In the genomic region with DNA sequence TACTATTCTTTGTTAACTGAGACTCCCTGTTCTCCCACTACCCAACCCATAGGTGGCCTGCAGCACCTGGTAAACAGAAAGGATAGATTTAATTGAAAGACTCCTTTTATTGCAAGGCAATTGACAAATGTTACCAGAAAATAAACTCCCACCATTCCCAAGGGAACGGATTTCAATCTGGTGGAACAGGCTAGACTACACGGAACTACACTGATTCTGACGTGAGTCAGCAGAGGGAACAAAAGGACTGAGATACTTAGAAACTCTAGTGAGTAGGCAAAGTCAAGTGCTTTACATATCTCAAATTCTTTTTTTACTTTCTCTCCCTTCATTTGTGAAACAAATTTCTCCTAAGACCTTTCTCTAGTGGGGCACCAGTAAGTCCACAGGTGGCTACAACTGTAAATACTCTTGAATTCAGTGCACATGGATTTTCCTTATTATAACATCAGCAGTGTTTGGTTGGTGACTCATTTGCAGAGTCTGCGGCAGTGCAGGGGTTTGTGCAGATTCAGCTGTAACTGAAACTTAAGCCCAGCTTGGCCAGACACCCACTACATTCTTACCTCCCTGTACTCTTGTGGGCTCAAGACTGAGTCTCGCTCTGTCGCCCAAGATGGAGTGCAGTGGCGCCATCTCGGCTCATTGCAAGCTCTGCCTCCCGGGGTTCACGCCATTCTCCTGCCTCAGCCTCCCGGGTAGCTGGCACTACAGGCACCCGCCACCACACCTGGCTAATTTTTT, we compare ENCODE assay signal across 8 cellular contexts. TPM values are rescaled to one million over a fixed set of nuclear protein-coding genes. Genes with fewer than 3 reads are reported as not detected.
DNase-seq lines count a peak whose midpoint lies in the region; ATAC-seq, FAIRE-seq and TF ChIP-seq lines count a peak whose summit lies in the region.

No MANE protein-coding gene starts in this region.

- H3K14ac ChIP-seq in H1 (ENCODE audit: insufficient read length), result no peak overlapping the region

- no peak overlapping the region for H2AFZ ChIP-seq in H1 (ENCODE audit: low read length)

- TF ChIP-seq CTCF in H1 (IDR thresholded peaks at IDR 0.05; ENCODE audit: control extremely low read depth in 1 of 3, insufficient read depth in 1 of 3, low read depth in 1 of 3, low read length in 3 of 3), result peak in 1 of 3 experiments; percentile 8; a peak in 1 of 4 replicates
- no peak for TF ChIP-seq CTCF in esophagus muscularis mucosa (IDR thresholded peaks at IDR 0.05)

- TF ChIP-seq POLR2A in H1 (IDR thresholded peaks at IDR 0.05; ENCODE audit: control extremely low read depth in 1 of 2, low read depth in 2 of 2, low read length in 2 of 2) (no peak), esophagus muscularis mucosa (IDR thresholded peaks at IDR 0.05; ENCODE audit: low read depth) (no peak)

- FAIRE-seq in H1 (lab: Jason Lieb, UNC), result no peak

- H3K9me3 ChIP-seq in H1 (ENCODE audit: insufficient read depth in 2 of 2, low read depth in 1 of 2, low read length in 1 of 2), result no peaks in the 10 kb centered on the region
- no peaks in the 10 kb centered on the region for H3K9me3 ChIP-seq in esophagus muscularis mucosa

- H3K27me3 Mint-ChIP-seq in activated naive CD4-positive, alpha-beta T cell treated with anti-CD3 and anti-CD28 coated beads, Interleukin-2, amount 10 ng/mL, durations not matched to agents 7 days and 5 days, result no peaks in the 10 kb centered on the region

- peak overlapping the region; percentile 78; the same call in 1 of the 2 replicates for H3K18ac ChIP-seq in H1 (ENCODE audit: extremely low read depth, low read length)

- TF ChIP-seq RAD21 in H1 (IDR thresholded peaks at IDR 0.05 in 1 of 2, conservative IDR thresholded peaks at IDR 0.05 in 1 of 2; ENCODE audit: low read depth in 2 of 2, low read length in 2 of 2), result peak; percentile 25 to 41

- ATAC-seq in activated naive CD4-positive, alpha-beta T cell treated with anti-CD3 and anti-CD28 coated beads, Interleukin-2, amount 50 U/mL, for 72 hours, result peak; percentile 41 to 72
- peak; percentile 98 for ATAC-seq in HG02852 (IDR thresholded peaks at IDR 0.05; ENCODE audit: unreplicated experiment)
- peak; percentile 97 for ATAC-seq in stimulated activated effector memory CD8-positive, alpha-beta T cell treated with anti-CD3 and anti-CD28 coated beads, Interleukin-12 subunit alpha, Interleukin-12 subunit beta, amount 100 ng/mL, for 72 hours

- H3K36me3 ChIP-seq in H1 (ENCODE audit: control insufficient read depth in 2 of 4, insufficient read depth in 4 of 4, low read length in 3 of 4), result no peaks in the 10 kb centered on the region
- H3K36me3 ChIP-seq in esophagus muscularis mucosa, result no peaks in the 10 kb centered on the region

- H3K79me1 ChIP-seq in H1 (ENCODE audit: low read depth, low read length), result no peaks in the 10 kb centered on the region

- H3K4me1 ChIP-seq in H1 (replicated peaks in 1 of 4; ENCODE audit: control insufficient read depth in 3 of 4, insufficient read depth in 4 of 4, low read length in 3 of 4) (peaks cover 0 to 7% (median 6%) of the 10 kb centered on the region in 4 experiments; a peak in 4 of 7 replicates), esophagus muscularis mucosa (peaks cover 0 to 17% (median 6%) of the 10 kb centered on the region in 4 donors)

- H3K9ac ChIP-seq in H1 (replicated peaks in 1 of 4; ENCODE audit: extremely low read depth in 1 of 4, low read depth in 3 of 4, low read length in 3 of 4), result no peak overlapping the region

- H2BK12ac ChIP-seq in H1 (ENCODE audit: low read depth, low read length), result peak overlapping the region; percentile 93

- no peak overlapping the region for H2BK120ac ChIP-seq in H1 (replicated peaks; ENCODE audit: low read depth, low read length)

- H4K5ac ChIP-seq in H1 (ENCODE audit: insufficient read length, low read depth, low read length), result no peak overlapping the region

- CTCF ChIA-PET in activated naive CD4-positive, alpha-beta T cell treated with anti-CD3 and anti-CD28 coated beads, Interleukin-2, amount 10 ng/mL, durations not matched to agents 7 days and 5 days (lab: Charles Lee), result no interaction called here
- CTCF ChIA-PET in H1 (lab: Charles Lee; ENCODE audit: partially characterized antibody), result interaction anchor here (1.0 to 1.6 kb wide), 5 partner anchors 10 to 91 kb away, joined by 3 to 5 read pairs (median 4); no protein-coding TSS in a partner anchor

- H2BK15ac ChIP-seq in H1 (ENCODE audit: low read length), result no peak overlapping the region; the same call in 1 of the 2 replicates

- H3K27me3 ChIP-seq in H1 (replicated peaks in 1 of 4; ENCODE audit: control insufficient read depth in 3 of 4, extremely low read depth in 1 of 4, insufficient read depth in 3 of 4, low read length in 3 of 4), result no peaks in the 10 kb centered on the region
- no peaks in the 10 kb centered on the region for H3K27me3 ChIP-seq in esophagus muscularis mucosa

- H3K27ac ChIP-seq in H1 (ENCODE audit: low read depth, low read length) (no peak overlapping the region), esophagus muscularis mucosa (replicated peaks in 1 of 4) (no peak overlapping the region)

- intact Hi-C loops in esophagus muscularis mucosa (cut with DNase I), result no loop called here

- H3K23me2 ChIP-seq in H1 (ENCODE audit: low read depth, low read length), result no peaks in the 10 kb centered on the region; the same call in 1 of the 2 replicates

- H4K8ac ChIP-seq in H1 (ENCODE audit: extremely low read depth, insufficient read depth, low read length), result no peak overlapping the region

- H3K4me2 ChIP-seq in H1 (ENCODE audit: insufficient read depth in 1 of 2, low read depth in 2 of 2, low read length in 2 of 2), result no peak overlapping the region; a peak in 1 of 4 replicates

- H2AK5ac ChIP-seq in H1 (ENCODE audit: low read depth, low read length), result no peak overlapping the region

- peaks cover 0 to 10% of the 10 kb centered on the region in 2 donors for H3K9me3 Mint-ChIP-seq in activated naive CD4-positive, alpha-beta T cell treated with anti-CD3 and anti-CD28 coated beads, Interleukin-2, amount 50 U/mL, for 72 hours
- H3K9me3 Mint-ChIP-seq in activated naive CD4-positive, alpha-beta T cell treated with anti-CD3 and anti-CD28 coated beads, Interleukin-2, amount 10 ng/mL, durations not matched to agents 7 days and 5 days, result no peaks in the 10 kb centered on the region
- H3K9me3 Mint-ChIP-seq in stimulated activated effector memory CD8-positive, alpha-beta T cell treated with anti-CD3 and anti-CD28 coated beads, Interleukin-12 subunit alpha, Interleukin-12 subunit beta, amount 100 ng/mL, for 72 hours, result no peaks in the 10 kb centered on the region

- peak overlapping the region; percentile 72; the same call in 1 of the 2 replicates for H2BK5ac ChIP-seq in H1 (ENCODE audit: low read depth, low read length)

- peak overlapping the region; percentile 57 for H4K91ac ChIP-seq in H1 (replicated peaks; ENCODE audit: insufficient read length, low read length)

- no peak for DNase-seq in activated naive CD4-positive, alpha-beta T cell treated with anti-CD3 and anti-CD28 coated beads, Interleukin-2, amount 50 U/mL, for 72 hours (ENCODE audit: low spot score in 2 of 2)
- no peak for DNase-seq in activated naive CD4-positive, alpha-beta T cell treated with anti-CD3 and anti-CD28 coated beads, Interleukin-2, amount 10 ng/mL, durations not matched to agents 7 days and 5 days
- DNase-seq in NCI-H2107 treated with DMSO at 0.1 percent for 48 hours (lab: John Stamatoyannopoulos, UW; ENCODE audit: unreplicated experiment) (peak; percentile 64), H1 (ENCODE audit: low read depth in 1 of 2, low spot score in 2 of 2) (no peak), esophagus muscularis mucosa (ENCODE audit: extremely low spot score) (no peak), NOMO-1 (lab: John Stamatoyannopoulos, UW; ENCODE audit: unreplicated experiment in 2 of 2) (no peak)
- peak in 1 of 2 donors; percentile 66 for DNase-seq in stimulated activated effector memory CD8-positive, alpha-beta T cell treated with anti-CD3 and anti-CD28 coated beads, Interleukin-12 subunit alpha, Interleukin-12 subunit beta, amount 100 ng/mL, for 72 hours (ENCODE audit: low spot score in 2 of 2)

- 85% methylated on average over 12 of the region's 12 CpGs; no CpG with 5 or more reads in 1 of the 2 experiments for WGBS in H1 (ENCODE audit: extremely low coverage in 1 of 2, insufficient coverage in 1 of 2, insufficient read length in 1 of 2, insufficient replicate concordance in 2 of 2, low coverage in 1 of 2, low lambda C conversion rate in 2 of 2, missing lambda C conversion rate in 1 of 2), 2 experiments
- 93% methylated on average over 12 of the region's 12 CpGs for WGBS in esophagus muscularis mucosa

- TF ChIP-seq EP300 in H1 (IDR thresholded peaks at IDR 0.05; ENCODE audit: borderline replicate concordance in 1 of 2, low read depth in 2 of 2, low read length in 2 of 2) (no peak), esophagus muscularis mucosa (IDR thresholded peaks at IDR 0.05) (no peak)

- H4K20me1 ChIP-seq in H1 (replicated peaks in 1 of 2; ENCODE audit: control insufficient read depth in 1 of 2, insufficient read depth in 2 of 2, low read length in 2 of 2), result no peaks in the 10 kb centered on the region

- H3K79me2 ChIP-seq in H1 (ENCODE audit: control insufficient read depth in 1 of 2, insufficient read depth in 2 of 2, low read length in 2 of 2), result no peaks in the 10 kb centered on the region

- peaks cover 0 to 8% of the 10 kb centered on the region in 2 donors for H3K36me3 Mint-ChIP-seq in activated naive CD4-positive, alpha-beta T cell treated with anti-CD3 and anti-CD28 coated beads, Interleukin-2, amount 50 U/mL, for 72 hours
- H3K36me3 Mint-ChIP-seq in activated naive CD4-positive, alpha-beta T cell treated with anti-CD3 and anti-CD28 coated beads, Interleukin-2, amount 10 ng/mL, durations not matched to agents 7 days and 5 days, result peaks cover 12% of the 10 kb centered on the region
- no peaks in the 10 kb centered on the region for H3K36me3 Mint-ChIP-seq in stimulated activated effector memory CD8-positive, alpha-beta T cell treated with anti-CD3 and anti-CD28 coated beads, Interleukin-12 subunit alpha, Interleukin-12 subunit beta, amount 100 ng/mL, for 72 hours

- H3K27ac Mint-ChIP-seq in activated naive CD4-positive, alpha-beta T cell treated with anti-CD3 and anti-CD28 coated beads, Interleukin-2, amount 50 U/mL, for 72 hours, result peak overlapping the region in 1 of 2 donors; percentile 84
- H3K27ac Mint-ChIP-seq in activated naive CD4-positive, alpha-beta T cell treated with anti-CD3 and anti-CD28 coated beads, Interleukin-2, amount 10 ng/mL, durations not matched to agents 7 days and 5 days, result no peak overlapping the region
- H3K27ac Mint-ChIP-seq in stimulated activated effector memory CD8-positive, alpha-beta T cell treated with anti-CD3 and anti-CD28 coated beads, Interleukin-12 subunit alpha, Interleukin-12 subunit beta, amount 100 ng/mL, for 72 hours, result no peak overlapping the region

- H3K4me1 Mint-ChIP-seq in activated naive CD4-positive, alpha-beta T cell treated with anti-CD3 and anti-CD28 coated beads, Interleukin-2, amount 10 ng/mL, durations not matched to agents 7 days and 5 days, result peaks cover 10% of the 10 kb centered on the region
- peaks cover 12% of the 10 kb centered on the region for H3K4me1 Mint-ChIP-seq in stimulated activated effector memory CD8-positive, alpha-beta T cell treated with anti-CD3 and anti-CD28 coated beads, Interleukin-12 subunit alpha, Interleukin-12 subunit beta, amount 100 ng/mL, for 72 hours

- no peak overlapping the region for H3K4me3 Mint-ChIP-seq in activated naive CD4-positive, alpha-beta T cell treated with anti-CD3 and anti-CD28 coated beads, Interleukin-2, amount 10 ng/mL, durations not matched to agents 7 days and 5 days
- no peak overlapping the region for H3K4me3 Mint-ChIP-seq in stimulated activated effector memory CD8-positive, alpha-beta T cell treated with anti-CD3 and anti-CD28 coated beads, Interleukin-12 subunit alpha, Interleukin-12 subunit beta, amount 100 ng/mL, for 72 hours

- no peak overlapping the region for H3K4ac ChIP-seq in H1 (replicated peaks; ENCODE audit: insufficient read length, low read depth, low read length)

- peak overlapping the region; percentile 86 for H2BK20ac ChIP-seq in H1 (ENCODE audit: low read length)

- POLR2A ChIA-PET in H1 (lab: Charles Lee; ENCODE audit: partially characterized antibody), result interaction anchor here (1.1 kb wide), 1 partner anchor 246 kb away, joined by 3 read pairs; no protein-coding TSS in a partner anchor

- no peak overlapping the region for H3K23ac ChIP-seq in H1 (ENCODE audit: insufficient read length)

- no peak overlapping the region for H3K56ac ChIP-seq in H1 (replicated peaks; ENCODE audit: insufficient read length, low read depth, low read length)

- no peak overlapping the region for H3K4me3 ChIP-seq in H1 (ENCODE audit: extremely low read depth in 1 of 4, insufficient read depth in 2 of 4, low read depth in 3 of 4, low read length in 4 of 4)
- H3K4me3 ChIP-seq in esophagus muscularis mucosa, result no peak overlapping the region

RNA-seq across cellular contexts. Expression of a gene that starts 34.3 kb away (rescaled TPM):
- total RNA-seq in activated naive CD4-positive, alpha-beta T cell treated with anti-CD3 and anti-CD28 coated beads, Interleukin-2, amount 50 U/mL, for 72 hours, result not detected
- not detected in 2 replicates for total RNA-seq in H1 (2021; fragmentation: NEBNext Ultra II Directional; extraction: Animal tissue kit (Norgen Biotek cat#: 25700))
- not detected in 2 replicates for polyA plus RNA-seq in H1 (2011; rRNA removed)
- polyA plus RNA-seq in H1 (2011; cell fraction: cytosol; rRNA removed), result not detected
- polyA plus RNA-seq in H1 (2011; cell fraction: nucleus; rRNA removed), result not detected
- polyA plus RNA-seq in H1 (2012, experiment 1 of 2), result not detected in 4 replicates
- polyA plus RNA-seq in H1 (2012, experiment 2 of 2), result not detected
- not detected for polyA plus RNA-seq in H1 (2013, experiment 1 of 2)
- not detected for polyA plus RNA-seq in H1 (2013, experiment 2 of 2)
- 0.12 TPM in 1 of 2 replicates, not detected in the other for polyA minus RNA-seq in H1 (2011; rRNA and poly(A)+ RNA removed)
- polyA minus RNA-seq in H1 (2011; cell fraction: cytosol; rRNA and poly(A)+ RNA removed), result not detected
- not detected for polyA minus RNA-seq in H1 (2011; cell fraction: nucleus; rRNA and poly(A)+ RNA removed)
- under 1 TPM in 1 of 4 donors, not detected in 3; 0.69 TPM for total RNA-seq in esophagus muscularis mucosa

RNA-seq across cellular contexts. Expression of a gene that starts 40.8 kb away (rescaled TPM):
- total RNA-seq in activated naive CD4-positive, alpha-beta T cell treated with anti-CD3 and anti-CD28 coated beads, Interleukin-2, amount 50 U/mL, for 72 hours, result 100 to 1,000 TPM in 1 of 2 donors, 10 to 100 TPM in 1; 41.0 to 103 TPM
- 48.3 and 48.5 TPM in 2 replicates for total RNA-seq in H1 (2021; fragmentation: NEBNext Ultra II Directional; extraction: Animal tissue kit (Norgen Biotek cat#: 25700))
- 30.4 and 32.2 TPM in 2 replicates for polyA plus RNA-seq in H1 (2011; rRNA removed)
- polyA plus RNA-seq in H1 (2011; cell fraction: cytosol; rRNA removed), result 38.8 TPM
- 40.4 TPM for polyA plus RNA-seq in H1 (2011; cell fraction: nucleus; rRNA removed)
- polyA plus RNA-seq in H1 (2012, experiment 1 of 2), result 27.5 to 38.0 TPM (median 33.7 TPM) in 4 replicates
- 9.5 TPM for polyA plus RNA-seq in H1 (2012, experiment 2 of 2)
- 26.9 TPM for polyA plus RNA-seq in H1 (2013, experiment 1 of 2)
- polyA plus RNA-seq in H1 (2013, experiment 2 of 2), result 27.4 TPM
- polyA minus RNA-seq in H1 (2011; rRNA and poly(A)+ RNA removed), result 25.0 and 32.9 TPM in 2 replicates
- polyA minus RNA-seq in H1 (2011; cell fraction: cytosol; rRNA and poly(A)+ RNA removed), result 19.1 TPM
- polyA minus RNA-seq in H1 (2011; cell fraction: nucleus; rRNA and poly(A)+ RNA removed), result 55.5 TPM
- 100 to 1,000 TPM in 1 of 4 donors, 10 to 100 TPM in 3; 40.7 to 221 (median 58.2) TPM for total RNA-seq in esophagus muscularis mucosa
